ENCODE assay signal across 9 cellular contexts in the genomic region with DNA sequence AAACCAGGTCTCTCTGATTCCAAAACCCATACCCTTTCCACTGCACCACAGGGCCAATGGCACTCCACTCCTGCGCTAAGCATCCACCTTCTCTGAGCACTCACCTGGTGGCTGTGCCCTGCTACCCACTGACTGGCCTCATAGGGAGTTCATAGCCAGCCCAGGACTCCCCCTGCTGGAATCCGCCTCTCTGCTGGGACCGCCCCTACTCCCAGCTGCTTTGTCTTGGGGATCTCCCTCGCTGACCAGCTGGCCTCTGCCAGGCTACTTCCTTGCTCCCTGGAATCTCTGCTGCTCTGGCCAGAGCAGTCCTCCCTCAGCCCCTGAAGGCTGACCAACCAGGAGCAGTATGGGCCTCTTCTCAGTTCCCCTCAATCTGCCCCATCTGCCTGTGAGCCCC.
DNase-seq lines count a peak whose midpoint lies in the region; ATAC-seq and TF ChIP-seq lines count a peak whose summit lies in the region.
"Had no signal": no experiment of that assay in that cellular context is flagged by ENCODE, and none has a peak within 500 bp of the region (broad histone marks: within the 10 kb centered on the region; RNA-seq: fewer than 3 reads in every experiment).

No MANE protein-coding gene starts in this region.

- intact Hi-C loops in CD8-positive, alpha-beta T cell (cut with DNase I, micrococcal nuclease) = no loop called here

- no peaks in the 10 kb centered on the region for H3K36me3 ChIP-seq in CD8-positive, alpha-beta T cell (ENCODE audit: insufficient read depth, low read length)

- H3K27me3 ChIP-seq in CD8-positive, alpha-beta T cell (ENCODE audit: insufficient read depth, low read length) = peaks cover 3% of the 10 kb centered on the region

- POLR2A ChIA-PET in CD8-positive, alpha-beta T cell (lab: Charles Lee) = no interaction called here

- H3K9me3 Mint-ChIP-seq in CD8-positive, alpha-beta T cell = no peaks in the 10 kb centered on the region
- H3K9me3 Mint-ChIP-seq: memory B cell had no signal

- CTCF ChIA-PET in CD8-positive, alpha-beta T cell (lab: Charles Lee) = no interaction called here

- H3K36me3 Mint-ChIP-seq in CD8-positive, alpha-beta T cell = no peaks in the 10 kb centered on the region
- H3K36me3 Mint-ChIP-seq: memory B cell had no signal

- no peaks in the 10 kb centered on the region for H3K9me3 ChIP-seq in CD8-positive, alpha-beta T cell (ENCODE audit: low read length)

- peak; percentile 46 for TF ChIP-seq CTCF in GM12873 (IDR thresholded peaks at IDR 0.05; ENCODE audit: insufficient read depth, low read depth, low read length, missing control alignments)
- no peak for TF ChIP-seq CTCF in CD8-positive, alpha-beta T cell (IDR thresholded peaks at IDR 0.05)

- peak; percentile 92 for ATAC-seq in GM21529 (IDR thresholded peaks at IDR 0.05; ENCODE audit: unreplicated experiment)
- no peak for ATAC-seq in CD8-positive, alpha-beta T cell

- DNase-seq in HT1080 (ENCODE audit: low read depth) (peak; percentile 44), iPS-NIHi7 (ENCODE audit: extremely low spot score) (peak; percentile 90), SW 1271 (lab: John Stamatoyannopoulos, UW) (no peak), mesenteric fat pad (ENCODE audit: low spot score) (no peak), hippocampal formation (lab: John Stamatoyannopoulos, UW) (no peak)
- no peak for DNase-seq in CD8-positive, alpha-beta T cell

- no peaks in the 10 kb centered on the region for H3K4me1 Mint-ChIP-seq in CD8-positive, alpha-beta T cell (ENCODE audit: low read depth)
- H3K4me1 Mint-ChIP-seq: memory B cell had no signal

- H3K27me3 Mint-ChIP-seq in CD8-positive, alpha-beta T cell (ENCODE audit: low read depth) = peaks cover 5% of the 10 kb centered on the region

- H3K4me3 ChIP-seq in CD8-positive, alpha-beta T cell (ENCODE audit: low read depth, low read length) = no peak overlapping the region

- no peaks in the 10 kb centered on the region for H3K4me1 ChIP-seq in CD8-positive, alpha-beta T cell (ENCODE audit: insufficient read depth, low read length)

- no peak overlapping the region for H3K27ac ChIP-seq in CD8-positive, alpha-beta T cell (ENCODE audit: low read depth, low read length)

- no peak overlapping the region for H3K27ac Mint-ChIP-seq in CD8-positive, alpha-beta T cell
- H3K27ac Mint-ChIP-seq: memory B cell had no signal

- H3K4me3 Mint-ChIP-seq in CD8-positive, alpha-beta T cell = no peak overlapping the region
- H3K4me3 Mint-ChIP-seq: memory B cell had no signal

Comparison
In these comparisons a context has a peak if more than half of its experiments do, and no peak if none do; other contexts are left out.
1. DNase-seq: peak in HT1080 (single experiment) and iPS-NIHi7 (single experiment); none in SW 1271 (0 of 2), mesenteric fat pad (single experiment), CD8-positive, alpha-beta T cell (0 of 7) and hippocampal formation (0 of 2).